8 cellular contexts compared by ENCODE assay signal in genomic region chr12:12684375-12685106, GRCh38. TPM values are rescaled to one million over a fixed set of nuclear protein-coding genes. Genes with fewer than 3 reads are reported as not detected.
DNase-seq lines count a peak whose midpoint lies in the region; ATAC-seq and TF ChIP-seq lines count a peak whose summit lies in the region.

No MANE protein-coding gene starts in this region.

- ATAC-seq in HG02870 (IDR thresholded peaks at IDR 0.05; ENCODE audit: unreplicated experiment) = no peak

- TF ChIP-seq CTCF in fibroblast of villous mesenchyme (IDR thresholded peaks at IDR 0.05; ENCODE audit: insufficient read depth, low read depth, low read length) = no peak

- H3K4me1 ChIP-seq in HUES6 (ENCODE audit: control insufficient read depth, insufficient read depth, low read length) = peaks cover 28% of the 10 kb centered on the region

- H3K9ac ChIP-seq in HUES6 (ENCODE audit: low read length) = peak overlapping the region; percentile 89

- no peaks in the 10 kb centered on the region for H3K36me3 ChIP-seq in HUES6 (ENCODE audit: control insufficient read depth, insufficient read depth, low read length)

- H3K9me3 ChIP-seq in HUES6 (ENCODE audit: control insufficient read depth, insufficient read depth, low read depth, low read length) = no peaks in the 10 kb centered on the region

- DNase-seq in AG20443 (ENCODE audit: low spot score) (peak; percentile 32), RKO (ENCODE audit: low spot score) (peak; percentile 34), fibroblast of villous mesenchyme (ENCODE audit: low read depth) (peak; percentile 55), stromal cell of bone marrow (ENCODE audit: low read depth) (peak; percentile 26)
- DNase-seq in activated CD8-positive, alpha-beta memory T cell treated with anti-CD3 and anti-CD28 coated beads, Interleukin-2, amount 50 U/mL, for 48 hours = no peak
- no peak for DNase-seq in stimulated activated CD4-positive, alpha-beta T cell treated with anti-CD3 and anti-CD28 coated beads, Interleukin-12 subunit alpha, Interleukin-12 subunit beta, amount 100 ng/mL, for 4 hours

- H3K4me3 ChIP-seq in HUES6 (ENCODE audit: low read depth, low read length) (peak overlapping the region; percentile 82), fibroblast of villous mesenchyme (ENCODE audit: low read depth, low read length) (no peak overlapping the region)

- peak overlapping the region; percentile 35; the same call in 1 of the 2 replicates for H3K27ac ChIP-seq in HUES6 (ENCODE audit: low read depth, low read length)

- H3K27me3 ChIP-seq in HUES6 (ENCODE audit: control insufficient read depth, insufficient read depth, low read length) = no peaks in the 10 kb centered on the region

RNA-seq across cellular contexts. Expression of gene GPR19, which starts 11.4 kb away (rescaled TPM):
- under 0.01 and 0.32 TPM in 2 replicates for total RNA-seq in fibroblast of villous mesenchyme

RNA-seq across cellular contexts. Expression of gene CDKN1B, which starts 32.6 kb away (rescaled TPM):
- 53.1 and 56.6 TPM in 2 replicates for total RNA-seq in fibroblast of villous mesenchyme

Comparison
In these comparisons a context has a peak if more than half of its experiments do, and no peak if none do; other contexts are left out.
1. DNase-seq: peak in AG20443 (single experiment), RKO (single experiment), fibroblast of villous mesenchyme (single experiment) and stromal cell of bone marrow (single experiment); none in activated CD8-positive, alpha-beta memory T cell treated with anti-CD3 and anti-CD28 coated beads, Interleukin-2, amount 50 U/mL, for 48 hours (single experiment) and stimulated activated CD4-positive, alpha-beta T cell treated with anti-CD3 and anti-CD28 coated beads, Interleukin-12 subunit alpha, Interleukin-12 subunit beta, amount 100 ng/mL, for 4 hours (single experiment).